ENCODE assay signal across 21 cellular contexts in the genomic region with DNA sequence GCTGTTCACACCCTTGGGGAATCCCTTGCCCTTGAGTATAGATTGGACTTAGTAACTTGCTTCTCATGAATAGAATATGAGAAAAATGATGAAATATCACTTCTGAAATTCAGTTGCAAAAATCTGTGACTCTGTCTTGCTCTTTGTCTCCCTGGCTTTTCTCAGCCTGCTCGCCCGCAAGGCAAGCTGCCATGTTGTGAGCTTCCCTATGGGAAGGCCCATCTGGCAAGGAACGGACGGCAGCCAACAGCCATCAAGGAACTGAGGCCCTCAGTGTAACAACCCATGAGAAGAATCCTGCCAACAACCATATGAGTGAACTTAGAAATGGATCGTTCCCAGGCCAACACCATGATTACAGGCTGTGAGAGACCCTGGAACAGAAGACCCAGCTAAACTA. TPM values are rescaled to one million over a fixed set of nuclear protein-coding genes. Genes with fewer than 3 reads are reported as not detected.
DNase-seq lines count a peak whose midpoint lies in the region; ATAC-seq lines count a peak whose summit lies in the region.
"Had no signal": no experiment of that assay in that cellular context is flagged by ENCODE, and none has a peak within 500 bp of the region (broad histone marks: within the 10 kb centered on the region; RNA-seq: fewer than 3 reads in every experiment).

No MANE protein-coding gene starts in this region.

- peak overlapping the region; percentile 90 to 99 for H3K27ac Mint-ChIP-seq in activated naive CD4-positive, alpha-beta T cell treated with anti-CD3 and anti-CD28 coated beads, Interleukin-2, amount 50 U/mL, for 72 hours
- H3K27ac Mint-ChIP-seq in immature natural killer cell: peak overlapping the region in 4 of 6 donors; percentile 24 to 63 (median 38)
- H3K27ac Mint-ChIP-seq in CD4-positive, alpha-beta memory T cell: peak overlapping the region in 3 of 7 donors; percentile 18 to 64 (median 38)
- H3K27ac Mint-ChIP-seq: mesothelial cell of epicardium, WTC11 had no signal

- peaks cover 2 to 11% (median 10%) of the 10 kb centered on the region in 3 donors for H3K27me3 Mint-ChIP-seq in immature natural killer cell (ENCODE audit: low read depth in 3 of 3)
- no peaks in the 10 kb centered on the region for H3K27me3 Mint-ChIP-seq in CD4-positive, alpha-beta memory T cell

- intact Hi-C loops in CD4-positive, alpha-beta memory T cell (cut with micrococcal nuclease): loop anchor here (5.0 kb wide), 1 partner anchor 58 kb away; the partner anchor contains the start of gene PGAP1

- H3K9me3 ChIP-seq in CD4-positive, alpha-beta memory T cell (ENCODE audit: control insufficient read depth in 1 of 2, low read length in 2 of 2): no peaks in the 10 kb centered on the region
- H3K9me3 ChIP-seq: HAP-1, left lung, suprapubic skin, uterus had no signal

- no peak overlapping the region for H3K27ac ChIP-seq in CD4-positive, alpha-beta memory T cell (ENCODE audit: low read depth, low read length)
- H3K27ac ChIP-seq: suprapubic skin, uterus had no signal

- H3K27me3 ChIP-seq in CD4-positive, alpha-beta memory T cell (ENCODE audit: insufficient read depth, low read length): no peaks in the 10 kb centered on the region
- H3K27me3 ChIP-seq: left lung, suprapubic skin, uterus had no signal

- H3K4me3 ChIP-seq in CD4-positive, alpha-beta memory T cell (ENCODE audit: low read length in 2 of 2): no peak overlapping the region
- H3K4me3 ChIP-seq: GM12878, HAP-1, left lung, suprapubic skin, uterus had no signal

- CTCF ChIA-PET in CD4-positive, alpha-beta memory T cell (lab: Charles Lee; ENCODE audit: partially characterized antibody): no interaction called here

- POLR2A ChIA-PET in CD4-positive, alpha-beta memory T cell (lab: Charles Lee; ENCODE audit: partially characterized antibody): no interaction called here

- H3K36me3 Mint-ChIP-seq in activated naive CD4-positive, alpha-beta T cell treated with anti-CD3 and anti-CD28 coated beads, Interleukin-2, amount 50 U/mL, for 72 hours: peaks cover 6 to 37% of the 10 kb centered on the region in 2 donors
- peaks cover 12 to 17% (median 13%) of the 10 kb centered on the region in 3 donors for H3K36me3 Mint-ChIP-seq in immature natural killer cell
- peaks cover 39 to 45% of the 10 kb centered on the region in 2 donors for H3K36me3 Mint-ChIP-seq in CD4-positive, alpha-beta memory T cell
- H3K36me3 Mint-ChIP-seq: mesothelial cell of epicardium, WTC11 had no signal

- H3K4me1 Mint-ChIP-seq in immature natural killer cell: peaks cover 20 to 30% of the 10 kb centered on the region in 2 donors
- peaks cover 12 to 19% (median 15%) of the 10 kb centered on the region in 4 donors for H3K4me1 Mint-ChIP-seq in CD4-positive, alpha-beta memory T cell

- H3K36me3 ChIP-seq in CD4-positive, alpha-beta memory T cell (ENCODE audit: insufficient read depth, low read length): no peaks in the 10 kb centered on the region
- H3K36me3 ChIP-seq: HAP-1, left lung, suprapubic skin, uterus had no signal

- ATAC-seq in activated naive CD4-positive, alpha-beta T cell treated with anti-CD3 and anti-CD28 coated beads, Interleukin-2, amount 50 U/mL, for 72 hours: no peak
- no peak for ATAC-seq in HG03108 (IDR thresholded peaks at IDR 0.05; ENCODE audit: unreplicated experiment)
- ATAC-seq: GM12878, left lung, sciatic nerve, WTC11 had no signal

- H3K4me1 ChIP-seq in CD4-positive, alpha-beta memory T cell (ENCODE audit: insufficient read depth, low read length): peaks cover 10% of the 10 kb centered on the region
- H3K4me1 ChIP-seq: uterus had no signal

- H3K4me3 Mint-ChIP-seq in immature natural killer cell: no peak overlapping the region
- no peak overlapping the region for H3K4me3 Mint-ChIP-seq in CD4-positive, alpha-beta memory T cell
- H3K4me3 Mint-ChIP-seq: mesothelial cell of epicardium, WTC11 had no signal

- H3K9me3 Mint-ChIP-seq in activated naive CD4-positive, alpha-beta T cell treated with anti-CD3 and anti-CD28 coated beads, Interleukin-2, amount 50 U/mL, for 72 hours: peaks cover 8 to 28% of the 10 kb centered on the region in 2 donors
- H3K9me3 Mint-ChIP-seq in immature natural killer cell: no peaks in the 10 kb centered on the region
- peaks cover 0 to 10% (median 0%) of the 10 kb centered on the region in 8 donors for H3K9me3 Mint-ChIP-seq in CD4-positive, alpha-beta memory T cell

- DNase-seq in activated naive CD4-positive, alpha-beta T cell treated with anti-CD3 and anti-CD28 coated beads, Interleukin-2, amount 50 U/mL, for 72 hours (ENCODE audit: low spot score in 2 of 2): no peak
- no peak for DNase-seq in activated naive CD4-positive, alpha-beta T cell (lab: John Stamatoyannopoulos, UW)
- DNase-seq in NCI-H446 treated with DMSO at 0.1 percent for 48 hours (lab: John Stamatoyannopoulos, UW) (peak; percentile 90), immature natural killer cell (no peak), T-helper 9 cell (no peak)
- DNase-seq in CD4-positive, alpha-beta memory T cell: no peak
- DNase-seq: activated effector memory CD4-positive, alpha-beta T cell treated with anti-CD3 and anti-CD28 coated beads, Interleukin-2, amount 50 U/mL, for 16 hours; aorta; DMS79 treated with DMSO at 0.1 percent for 48 hours; left lung; NCI-H1436; NCI-H69; T1000; uterus had no signal

RNA-seq across cellular contexts. Expression of gene PGAP1, which starts 58.4 kb away (rescaled TPM):
- 10 to 100 TPM; 40.2 to 52.1 TPM for total RNA-seq in activated naive CD4-positive, alpha-beta T cell treated with anti-CD3 and anti-CD28 coated beads, Interleukin-2, amount 50 U/mL, for 72 hours
- under 1 TPM in 2 of 3 donors, not detected in 1; 0.09 to 0.62 TPM for polyA plus RNA-seq in immature natural killer cell
- total RNA-seq in CD4-positive, alpha-beta memory T cell: 1 to 10 TPM; 7.4 to 9.1 TPM
- 1 to 10 TPM in 1 of 2 donors, under 1 TPM in 1; 0.43 to 1.5 TPM for polyA plus RNA-seq in CD4-positive, alpha-beta memory T cell

Comparison
In these comparisons a context has a peak if more than half of its experiments do, and no peak if none do; other contexts are left out.
1. RNA of gene PGAP1, which starts 58.4 kb away (total RNA-seq): 40.2 to 52.1 TPM in activated naive CD4-positive, alpha-beta T cell treated with anti-CD3 and anti-CD28 coated beads, Interleukin-2, amount 50 U/mL, for 72 hours; 7.4 to 9.1 TPM in CD4-positive, alpha-beta memory T cell; every median in the first group is over 4 times any median in the second.